Comparison of ENCODE assay signal across 26 cellular contexts in genomic region chr7:111541067-111541466, GRCh38.
"Had no signal": no experiment of that assay in that cellular context is flagged by ENCODE, and none has a peak within 500 bp of the region (broad histone marks: within the 10 kb centered on the region; RNA-seq: fewer than 3 reads in every experiment).

No MANE protein-coding gene starts in this region.

- H3K36me3 ChIP-seq: ascending aorta, brain microvascular endothelial cell had no signal

- H3K27ac ChIP-seq: ascending aorta, brain microvascular endothelial cell, coronary artery, dorsolateral prefrontal cortex had no signal

- ATAC-seq: activated CD4-positive, alpha-beta T cell treated with anti-CD3 and anti-CD28 coated beads for 36 hours; activated naive CD4-positive, alpha-beta T cell treated with anti-CD3 and anti-CD28 coated beads, Interleukin-2, amount 50 U/mL, for 72 hours; activated T-cell treated with anti-CD3 and anti-CD28 coated beads, Interleukin-2, amount 50 U/mL, for 72 hours; esophagus mucosa had no signal

- H3K4me1 ChIP-seq: ascending aorta had no signal

- DNase-seq: activated CD4-positive, alpha-beta memory T cell treated with anti-CD3 and anti-CD28 coated beads, Interleukin-2, amount 10 ng/mL, durations not matched to agents 7 days and 5 days; activated CD4-positive, alpha-beta T cell treated with anti-CD3 and anti-CD28 coated beads for 36 hours; activated CD4-positive, alpha-beta T cell treated with anti-CD3 and anti-CD28 coated beads, Interleukin-2, amount 10 ng/mL, durations not matched to agents 7 days and 5 days; activated CD4-positive, alpha-beta T cell treated with anti-CD3 and anti-CD28 coated beads, Interleukin-2, amount 50 U/mL, for 4 hours; activated CD4-positive, CD25-positive, alpha-beta regulatory T cell; activated CD4-positive, CD25-positive, alpha-beta regulatory T cell treated with anti-CD3 and anti-CD28 coated beads, Interleukin-2, amount 50 U/mL, for 72 hours; activated CD8-positive, alpha-beta memory T cell treated with anti-CD3 and anti-CD28 coated beads, Interleukin-2, amount 50 U/mL, for 48 hours; activated gamma-delta T cell; activated naive CD4-positive, alpha-beta T cell; activated naive CD4-positive, alpha-beta T cell treated with anti-CD3 and anti-CD28 coated beads, Interleukin-2, amount 10 ng/mL, durations not matched to agents 7 days and 5 days; activated naive CD8-positive, alpha-beta T cell treated with anti-CD3 and anti-CD28 coated beads, Interleukin-2, amount 10 ng/mL, durations not matched to agents 7 days and 5 days; activated T-cell treated with anti-CD3 and anti-CD28 coated beads for 4 hours; activated T-cell treated with anti-CD3 and anti-CD28 coated beads, Interleukin-2, amount 50 U/mL, for 24 hours; activated T-cell treated with anti-CD3 and anti-CD28 coated beads, Interleukin-2, amount 50 U/mL, for 72 hours; brain microvascular endothelial cell; dorsolateral prefrontal cortex; effector memory CD4-positive, alpha-beta T cell; endodermal cell; foreskin fibroblast; T-helper 2 cell had no signal

- H3K9me3 ChIP-seq: ascending aorta had no signal

- H3K27me3 ChIP-seq: ascending aorta, brain microvascular endothelial cell, dorsolateral prefrontal cortex had no signal

- FAIRE-seq: bronchial epithelial cell, frontal cortex had no signal

- H3K4me3 ChIP-seq: ascending aorta, coronary artery, dorsolateral prefrontal cortex had no signal
